1 cellular context compared by ENCODE assay signal in genomic region chr18:76496200-76496890, GRCh38.
TF ChIP-seq lines count a peak whose summit lies in the region.

No MANE protein-coding gene starts in this region.

TF ChIP-seq in HepG2, 621 proteins besides CTCF, POLR2A, EP300 and RAD21 (continued from another document and continues in another):
- TF ChIP-seq AHDC1 (CRISPR knock-in tag; IDR thresholded peaks at IDR 0.05; ENCODE audit: borderline replicate concordance) (no peak), ZNF672 (CRISPR knock-in tag; IDR thresholded peaks at IDR 0.05) (no peak), PHF20 (CRISPR knock-in tag; IDR thresholded peaks at IDR 0.05) (no peak), ZNF772 (CRISPR knock-in tag; IDR thresholded peaks at IDR 0.05) (no peak), ZNF138 (CRISPR knock-in tag; IDR thresholded peaks at IDR 0.05; ENCODE audit: low read depth) (no peak), ZGPAT (CRISPR knock-in tag; IDR thresholded peaks at IDR 0.05) (no peak), ZNF256 (CRISPR knock-in tag; conservative IDR thresholded peaks at IDR 0.05) (no peak), PRDM15 (CRISPR knock-in tag; IDR thresholded peaks at IDR 0.05) (no peak), ZNF557 (CRISPR knock-in tag; IDR thresholded peaks at IDR 0.05) (no peak), ZNF556 (CRISPR knock-in tag; IDR thresholded peaks at IDR 0.05; ENCODE audit: borderline replicate concordance) (no peak), ZBTB44 (CRISPR knock-in tag; IDR thresholded peaks at IDR 0.05) (no peak), CERS6 (CRISPR knock-in tag; IDR thresholded peaks at IDR 0.05) (no peak), ARNTL (CRISPR knock-in tag; IDR thresholded peaks at IDR 0.05) (no peak), KDM1A (CRISPR knock-in tag; IDR thresholded peaks at IDR 0.05) (no peak), ZMAT3 (CRISPR knock-in tag; conservative IDR thresholded peaks at IDR 0.05) (no peak), KLF13 (CRISPR knock-in tag; IDR thresholded peaks at IDR 0.05) (no peak), NFATC3 (CRISPR knock-in tag; IDR thresholded peaks at IDR 0.05) (no peak), MED13 (CRISPR knock-in tag; IDR thresholded peaks at IDR 0.05) (no peak), PAX8 (CRISPR knock-in tag; IDR thresholded peaks at IDR 0.05; ENCODE audit: borderline replicate concordance) (no peak), ZNF101 (CRISPR knock-in tag; IDR thresholded peaks at IDR 0.05; ENCODE audit: borderline replicate concordance, low read depth) (no peak), SRY (CRISPR knock-in tag; IDR thresholded peaks at IDR 0.05) (no peak), NRL (CRISPR knock-in tag; IDR thresholded peaks at IDR 0.05; ENCODE audit: borderline replicate concordance) (no peak), MAX (IDR thresholded peaks at IDR 0.05) (peak; percentile 52; the same call in 1 of the 2 replicates), IKZF4 (CRISPR knock-in tag; IDR thresholded peaks at IDR 0.05; ENCODE audit: borderline replicate concordance, low read depth, not compliant biosample characterization) (no peak), SNAPC5 (CRISPR knock-in tag; IDR thresholded peaks at IDR 0.05; ENCODE audit: borderline replicate concordance) (no peak), ZNF205 (CRISPR knock-in tag; IDR thresholded peaks at IDR 0.05) (no peak), STAT5B (CRISPR knock-in tag; IDR thresholded peaks at IDR 0.05) (no peak), ZNF766 (CRISPR knock-in tag; IDR thresholded peaks at IDR 0.05; ENCODE audit: borderline replicate concordance) (no peak), ZNF17 (CRISPR knock-in tag; IDR thresholded peaks at IDR 0.05) (no peak), ZNF513 (CRISPR knock-in tag; conservative IDR thresholded peaks at IDR 0.05) (no peak), ZNF800 (CRISPR knock-in tag; IDR thresholded peaks at IDR 0.05) (no peak), SMARCE1 (IDR thresholded peaks at IDR 0.05; ENCODE audit: borderline replicate concordance) (no peak), ZSCAN20 (CRISPR knock-in tag; IDR thresholded peaks at IDR 0.05; ENCODE audit: borderline replicate concordance) (no peak), ZNF276 (CRISPR knock-in tag; IDR thresholded peaks at IDR 0.05; ENCODE audit: low read depth) (no peak), ZNF563 (CRISPR knock-in tag; IDR thresholded peaks at IDR 0.05) (no peak)
